Comparison of ENCODE assay signal across 7 cellular contexts in genomic region chrX:275967-276587, GRCh38. TPM values are rescaled to one million over a fixed set of nuclear protein-coding genes. Genes with fewer than 3 reads are reported as not detected.
DNase-seq lines count a peak whose midpoint lies in the region; ATAC-seq and TF ChIP-seq lines count a peak whose summit lies in the region.

No MANE protein-coding gene starts in this region.

- in situ Hi-C loops in GM18951 (cut with MboI; ENCODE audit: low sequenced_read_pairs, unreplicated experiment) = no loop called here

- WGBS in endodermal cell (ENCODE audit: insufficient coverage in 1 of 2, insufficient read length in 1 of 2), 2 experiments = 1 to 2% methylated on average over 20 to 36 of the region's 36 CpGs

- H3K9ac ChIP-seq in endodermal cell (ENCODE audit: extremely low read depth, low read length, poor library complexity, severe bottlenecking) = peak overlapping the region; percentile 84

- TF ChIP-seq POLR2A in GM18951 (IDR thresholded peaks at IDR 0.05; ENCODE audit: extremely low read depth, insufficient read depth, insufficient read length) = peak; percentile 50

- H3K27me3 Mint-ChIP-seq in WTC11 (ENCODE audit: low read depth) (no peaks in the 10 kb centered on the region), endodermal cell (ENCODE audit: insufficient read depth) (no peaks in the 10 kb centered on the region)

- POLR2A ChIA-PET in WTC11 (lab: Charles Lee) = no interaction called here

- DNase-seq in WTC11 (ENCODE audit: low spot score) (peak; percentile 78), endodermal cell (peak; percentile 95), middle frontal gyrus (ENCODE audit: extremely low spot score, low spot score) (peak; percentile 7), thoracic aorta (ENCODE audit: low spot score) (peak; percentile 40), H4 (ENCODE audit: low spot score) (no peak)

- H3K9me3 Mint-ChIP-seq in WTC11 (no peaks in the 10 kb centered on the region), endodermal cell (no peaks in the 10 kb centered on the region)

- H3K4me3 Mint-ChIP-seq in WTC11 = peak overlapping the region; percentile 74
- H3K4me3 Mint-ChIP-seq in endodermal cell = peak overlapping the region; percentile 74

- H3K27ac Mint-ChIP-seq in WTC11 (no peak overlapping the region), endodermal cell (peak overlapping the region; percentile 74)

- peak overlapping the region; percentile 84 for H3K4me3 ChIP-seq in endodermal cell (ENCODE audit: low read length)
- H3K4me3 ChIP-seq in thoracic aorta = peak overlapping the region; percentile 68

- H3K36me3 ChIP-seq in endodermal cell (ENCODE audit: control insufficient read depth, insufficient read depth, low read length) (no peaks in the 10 kb centered on the region), thoracic aorta (no peaks in the 10 kb centered on the region)

- peaks cover 4% of the 10 kb centered on the region for H3K4me1 ChIP-seq in endodermal cell (ENCODE audit: control insufficient read depth, insufficient read depth, low read length)
- H3K4me1 ChIP-seq in thoracic aorta (ENCODE audit: control insufficient read depth in 1 of 2, low read depth in 2 of 2) = peaks cover 3 to 15% of the 10 kb centered on the region in 2 donors

- ATAC-seq in HG03139 (IDR thresholded peaks at IDR 0.05; ENCODE audit: unreplicated experiment) (peak; percentile 76), WTC11 (peak; percentile 74), thoracic aorta (ENCODE audit: insufficient number of reproducible peaks, low FRiP score, low read depth) (no peak)

- H3K9me3 ChIP-seq in endodermal cell (ENCODE audit: control insufficient read depth, low read length) (no peaks in the 10 kb centered on the region), thoracic aorta (no peaks in the 10 kb centered on the region)

- no peaks in the 10 kb centered on the region for H3K27me3 ChIP-seq in endodermal cell (ENCODE audit: control insufficient read depth, insufficient read depth, low read length, poor library complexity, severe bottlenecking)
- H3K27me3 ChIP-seq in thoracic aorta (replicated peaks; ENCODE audit: insufficient read depth) = no peaks in the 10 kb centered on the region

- CTCF ChIA-PET in WTC11 (lab: Charles Lee) = no interaction called here

- H3K36me3 Mint-ChIP-seq in WTC11 (peaks cover 11% of the 10 kb centered on the region), endodermal cell (ENCODE audit: low read depth) (peaks cover 8% of the 10 kb centered on the region)

- no peak overlapping the region for H3K27ac ChIP-seq in endodermal cell (ENCODE audit: low read depth, low read length)
- H3K27ac ChIP-seq in thoracic aorta = no peak overlapping the region

- TF ChIP-seq CTCF in WTC11 (IDR thresholded peaks at IDR 0.05) = no peak
- TF ChIP-seq CTCF in endodermal cell (conservative IDR thresholded peaks at IDR 0.05) = no peak
- no peak for TF ChIP-seq CTCF in thoracic aorta (IDR thresholded peaks at IDR 0.05)

- peaks cover 22% of the 10 kb centered on the region for H3K4me1 Mint-ChIP-seq in WTC11
- peaks cover 10% of the 10 kb centered on the region for H3K4me1 Mint-ChIP-seq in endodermal cell

TF ChIP-seq in WTC11, 78 proteins besides CTCF, POLR2A, EP300 and RAD21 (continues in another document):
- peak; percentile 33; the same call in 1 of the 2 replicates for TF ChIP-seq SP1 (CRISPR knock-in tag; conservative IDR thresholded peaks at IDR 0.05)
- no peak for TF ChIP-seq CREB1 (CRISPR knock-in tag; IDR thresholded peaks at IDR 0.05)
- no peak for TF ChIP-seq ZNF263 (CRISPR knock-in tag; IDR thresholded peaks at IDR 0.05; ENCODE audit: low read depth)
- TF ChIP-seq MLX (CRISPR knock-in tag; IDR thresholded peaks at IDR 0.05) = no peak
- no peak for TF ChIP-seq ERG (CRISPR knock-in tag; IDR thresholded peaks at IDR 0.05)
- TF ChIP-seq ATF3 (CRISPR knock-in tag; conservative IDR thresholded peaks at IDR 0.05) = no peak
- TF ChIP-seq EMX1 (CRISPR knock-in tag; IDR thresholded peaks at IDR 0.05) = no peak
- no peak for TF ChIP-seq SMAD4 (CRISPR knock-in tag; IDR thresholded peaks at IDR 0.05)
- no peak for TF ChIP-seq CREM (CRISPR knock-in tag; IDR thresholded peaks at IDR 0.05)
- TF ChIP-seq E2F4 (CRISPR knock-in tag; IDR thresholded peaks at IDR 0.05; ENCODE audit: borderline replicate concordance, low read depth) = no peak
- TF ChIP-seq KAT7 (CRISPR knock-in tag; IDR thresholded peaks at IDR 0.05; ENCODE audit: borderline replicate concordance) = 0 out of 2 replicates have a peak, but pooled peaks have one; percentile 64
- TF ChIP-seq NFYB (CRISPR knock-in tag; conservative IDR thresholded peaks at IDR 0.05; ENCODE audit: low read depth) = peak; percentile 73
- peak; percentile 67 for TF ChIP-seq ZNF423 (CRISPR knock-in tag; IDR thresholded peaks at IDR 0.05)
- TF ChIP-seq ARID4B (CRISPR knock-in tag; IDR thresholded peaks at IDR 0.05; ENCODE audit: borderline replicate concordance) = no peak; the same call in 1 of the 2 replicates
- TF ChIP-seq ZNF232 (CRISPR knock-in tag; IDR thresholded peaks at IDR 0.05) = 0 out of 2 replicates have a peak, but pooled peaks have one; percentile 35
- TF ChIP-seq GABPB1 (CRISPR knock-in tag; IDR thresholded peaks at IDR 0.05) = 0 out of 2 replicates have a peak, but pooled peaks have one; percentile 11
- no peak for TF ChIP-seq JUN (CRISPR knock-in tag; IDR thresholded peaks at IDR 0.05)
- TF ChIP-seq ZNF416 (CRISPR knock-in tag; IDR thresholded peaks at IDR 0.05) = no peak

RNA-seq across cellular contexts. Expression of gene PLCXD1, which starts 5.1 kb away (rescaled TPM):
- total RNA-seq in WTC11 (2021) (131 to 155 TPM (median 150 TPM) in 3 replicates), endodermal cell (10 to 100 TPM; 70.3 to 96.9 TPM), thoracic aorta (10 to 100 TPM; 14.5 to 29.0 TPM)
- polyA plus RNA-seq in endodermal cell (2013, experiment 1 of 2) = 63.9 TPM
- 64.7 TPM for polyA plus RNA-seq in endodermal cell (2013, experiment 2 of 2)
- 7.7 and 8.1 TPM in 2 replicates for total RNA-seq in H4 (2014; rRNA removed; shearing (Covaris generic))

RNA-seq across cellular contexts. Expression of gene GTPBP6, which starts 42.5 kb away (rescaled TPM):
- total RNA-seq in WTC11 (2021) (63.9 to 68.5 TPM (median 67.9 TPM) in 3 replicates), endodermal cell (10 to 100 TPM; 58.8 to 61.0 TPM), thoracic aorta (10 to 100 TPM; 32.6 to 33.5 TPM)
- 48.2 TPM for polyA plus RNA-seq in endodermal cell (2013, experiment 1 of 2)
- 45.2 TPM for polyA plus RNA-seq in endodermal cell (2013, experiment 2 of 2)
- 39.2 and 40.2 TPM in 2 replicates for total RNA-seq in H4 (2014; rRNA removed; shearing (Covaris generic))
